Comparison of ENCODE assay signal across 1 cellular context in the genomic region with DNA sequence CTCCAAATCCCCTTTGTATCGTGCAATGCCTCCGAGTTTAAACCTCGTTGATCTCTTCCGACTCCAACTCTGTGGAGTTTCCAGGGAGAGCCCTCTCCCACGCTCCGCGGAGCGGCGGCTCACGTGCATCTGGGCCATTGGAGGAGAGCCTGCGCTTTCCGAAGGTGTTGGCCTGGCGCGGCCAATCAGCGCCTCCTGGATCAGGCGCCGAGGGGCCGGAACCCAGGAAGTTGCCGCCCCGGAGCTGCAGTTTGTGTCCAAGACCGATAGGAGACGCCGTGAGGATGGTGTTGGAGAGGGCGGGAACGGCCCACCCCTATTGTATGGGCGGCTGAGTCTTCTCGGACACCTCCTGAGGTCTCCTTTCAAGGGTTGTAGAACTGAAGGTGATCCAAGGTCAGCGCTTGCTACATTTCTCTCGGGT.
TF ChIP-seq lines count a peak whose summit lies in the region.

No MANE protein-coding gene starts in this region.

TF ChIP-seq in WTC11, 78 proteins besides CTCF, POLR2A, EP300 and RAD21 (continued from another document):
- TF ChIP-seq, protein P1, sequence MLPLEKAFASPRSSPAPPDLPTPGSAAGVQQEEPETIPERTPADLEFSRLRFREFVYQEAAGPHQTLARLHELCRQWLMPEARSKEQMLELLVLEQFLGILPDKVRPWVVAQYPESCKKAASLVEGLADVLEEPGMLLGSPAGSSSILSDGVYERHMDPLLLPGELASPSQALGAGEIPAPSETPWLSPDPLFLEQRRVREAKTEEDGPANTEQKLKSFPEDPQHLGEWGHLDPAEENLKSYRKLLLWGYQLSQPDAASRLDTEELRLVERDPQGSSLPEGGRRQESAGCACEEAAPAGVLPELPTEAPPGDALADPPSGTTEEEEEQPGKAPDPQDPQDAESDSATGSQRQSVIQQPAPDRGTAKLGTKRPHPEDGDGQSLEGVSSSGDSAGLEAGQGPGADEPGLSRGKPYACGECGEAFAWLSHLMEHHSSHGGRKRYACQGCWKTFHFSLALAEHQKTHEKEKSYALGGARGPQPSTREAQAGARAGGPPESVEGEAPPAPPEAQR (CRISPR knock-in tag; IDR thresholded peaks at IDR 0.05): no peak
- TF ChIP-seq ZNF138 (CRISPR knock-in tag; conservative IDR thresholded peaks at IDR 0.05) (peak; percentile 94), SMAD4 (CRISPR knock-in tag; IDR thresholded peaks at IDR 0.05) (peak; percentile 90), NFE2L1 (CRISPR knock-in tag; IDR thresholded peaks at IDR 0.05) (peak; percentile 70), NFATC4 (CRISPR knock-in tag; IDR thresholded peaks at IDR 0.05) (no peak), TEAD4 (CRISPR knock-in tag; IDR thresholded peaks at IDR 0.05) (peak; percentile 79; the same call in 1 of the 2 replicates), ZNF232 (CRISPR knock-in tag; IDR thresholded peaks at IDR 0.05) (peak; percentile 95), SOX15 (CRISPR knock-in tag; IDR thresholded peaks at IDR 0.05) (no peak)
- TF ChIP-seq, protein P2, sequence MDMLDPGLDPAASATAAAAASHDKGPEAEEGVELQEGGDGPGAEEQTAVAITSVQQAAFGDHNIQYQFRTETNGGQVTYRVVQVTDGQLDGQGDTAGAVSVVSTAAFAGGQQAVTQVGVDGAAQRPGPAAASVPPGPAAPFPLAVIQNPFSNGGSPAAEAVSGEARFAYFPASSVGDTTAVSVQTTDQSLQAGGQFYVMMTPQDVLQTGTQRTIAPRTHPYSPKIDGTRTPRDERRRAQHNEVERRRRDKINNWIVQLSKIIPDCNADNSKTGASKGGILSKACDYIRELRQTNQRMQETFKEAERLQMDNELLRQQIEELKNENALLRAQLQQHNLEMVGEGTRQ (CRISPR knock-in tag; IDR thresholded peaks at IDR 0.05): peak; percentile 69
TF ChIP-seq in WTC11: peak in this region for 46.
